In the genomic region with DNA sequence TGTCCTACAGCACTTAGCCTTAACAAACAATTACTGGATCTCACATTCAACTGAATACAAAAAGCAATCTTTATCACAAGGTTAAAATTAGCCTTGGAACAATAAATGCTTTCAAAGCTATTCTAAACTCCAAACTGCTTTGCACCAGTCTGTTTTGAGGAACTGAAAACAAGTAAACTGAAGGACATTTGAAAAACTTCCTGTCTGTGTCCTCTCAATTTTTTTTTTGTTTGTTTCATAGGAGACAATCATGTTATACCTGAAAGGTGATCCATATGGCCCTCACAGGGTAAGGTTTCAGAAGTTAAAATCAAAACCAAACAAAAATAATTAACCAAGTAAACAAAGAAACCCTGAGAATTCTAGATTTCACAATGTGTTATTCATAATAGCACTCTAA, we compare ENCODE assay signal across 9 cellular contexts.
DNase-seq lines count a peak whose midpoint lies in the region; ATAC-seq and TF ChIP-seq lines count a peak whose summit lies in the region.
"Had no signal": no experiment of that assay in that cellular context is flagged by ENCODE, and none has a peak within 500 bp of the region (broad histone marks: within the 10 kb centered on the region; RNA-seq: fewer than 3 reads in every experiment).

No MANE protein-coding gene starts in this region.

- POLR2A ChIA-PET in activated CD4-positive, alpha-beta T cell treated with anti-CD3 and anti-CD28 coated beads for 36 hours (lab: Charles Lee), result no interaction called here

- ATAC-seq in GM18909 (IDR thresholded peaks at IDR 0.05; ENCODE audit: poor library complexity, unreplicated experiment), result peak; percentile 98
- peak; percentile 98 for ATAC-seq in GM21825 (IDR thresholded peaks at IDR 0.05; ENCODE audit: unreplicated experiment)
- ATAC-seq in HG03520 (IDR thresholded peaks at IDR 0.05; ENCODE audit: unreplicated experiment), result peak; percentile 80
- ATAC-seq in left lung, result peak; percentile 32
- ATAC-seq in activated CD4-positive, alpha-beta T cell treated with anti-CD3 and anti-CD28 coated beads for 36 hours, result no peak
- ATAC-seq in gastroesophageal sphincter, result no peak
- ATAC-seq: activated naive CD4-positive, alpha-beta T cell treated with anti-CD3 and anti-CD28 coated beads, Interleukin-2, amount 50 U/mL, for 72 hours had no signal

- TF ChIP-seq EP300 in gastroesophageal sphincter (IDR thresholded peaks at IDR 0.05), result no peak

- TF ChIP-seq CTCF in left lung (IDR thresholded peaks at IDR 0.05) (no peak), gastroesophageal sphincter (IDR thresholded peaks at IDR 0.05) (no peak)

- H3K4me1 ChIP-seq in left lung (no peaks in the 10 kb centered on the region), gastroesophageal sphincter (no peaks in the 10 kb centered on the region)

- no peak overlapping the region for H3K27ac Mint-ChIP-seq in activated CD4-positive, alpha-beta T cell treated with anti-CD3 and anti-CD28 coated beads for 36 hours
- H3K27ac Mint-ChIP-seq in immature natural killer cell, result no peak overlapping the region
- H3K27ac Mint-ChIP-seq: activated naive CD4-positive, alpha-beta T cell treated with anti-CD3 and anti-CD28 coated beads, Interleukin-2, amount 50 U/mL, for 72 hours had no signal

- CTCF ChIA-PET in activated CD4-positive, alpha-beta T cell treated with anti-CD3 and anti-CD28 coated beads for 36 hours (lab: Charles Lee), result interaction anchor here (0.6 to 1.4 kb wide), 2 partner anchors 12 to 234 kb away, joined by 3 read pairs; no protein-coding TSS in a partner anchor

- H3K4me1 Mint-ChIP-seq in activated CD4-positive, alpha-beta T cell treated with anti-CD3 and anti-CD28 coated beads for 36 hours, result no peaks in the 10 kb centered on the region
- no peaks in the 10 kb centered on the region for H3K4me1 Mint-ChIP-seq in immature natural killer cell

- H3K9me3 Mint-ChIP-seq in activated CD4-positive, alpha-beta T cell treated with anti-CD3 and anti-CD28 coated beads for 36 hours (ENCODE audit: low read depth), result peaks cover 3% of the 10 kb centered on the region
- no peaks in the 10 kb centered on the region for H3K9me3 Mint-ChIP-seq in immature natural killer cell

- H3K4me3 ChIP-seq in left lung (no peak overlapping the region), gastroesophageal sphincter (no peak overlapping the region)

- H3K27ac ChIP-seq in left lung (no peak overlapping the region), gastroesophageal sphincter (no peak overlapping the region)

- no peaks in the 10 kb centered on the region for H3K9me3 ChIP-seq in left lung
- H3K9me3 ChIP-seq in gastroesophageal sphincter, result no peaks in the 10 kb centered on the region

- H3K27me3 ChIP-seq in left lung (no peaks in the 10 kb centered on the region), gastroesophageal sphincter (no peaks in the 10 kb centered on the region)

- H3K27me3 Mint-ChIP-seq in activated CD4-positive, alpha-beta T cell treated with anti-CD3 and anti-CD28 coated beads for 36 hours, result no peaks in the 10 kb centered on the region
- no peaks in the 10 kb centered on the region for H3K27me3 Mint-ChIP-seq in immature natural killer cell (ENCODE audit: low read depth in 3 of 3)

- H3K36me3 ChIP-seq in left lung, result peaks cover 0 to 26% of the 10 kb centered on the region in 2 donors
- peaks cover 0 to 9% of the 10 kb centered on the region in 2 donors for H3K36me3 ChIP-seq in gastroesophageal sphincter

- no peak for TF ChIP-seq POLR2A in gastroesophageal sphincter (IDR thresholded peaks at IDR 0.05)

- peaks cover 38% of the 10 kb centered on the region for H3K36me3 Mint-ChIP-seq in activated CD4-positive, alpha-beta T cell treated with anti-CD3 and anti-CD28 coated beads for 36 hours (ENCODE audit: low read depth)
- H3K36me3 Mint-ChIP-seq in immature natural killer cell, result peaks cover 14 to 24% (median 23%) of the 10 kb centered on the region in 3 donors

- DNase-seq in left lung (no peak), immature natural killer cell (no peak)
- no peak for DNase-seq in activated CD4-positive, alpha-beta T cell treated with anti-CD3 and anti-CD28 coated beads for 36 hours
- DNase-seq: stimulated activated CD4-positive, alpha-beta T cell treated with anti-CD3 and anti-CD28 coated beads, Interleukin-1b, Interleukin-23, amount 100 ng/mL, for 48 hours had no signal

- intact Hi-C loops in left lung (cut with DNase I), result no loop called here
- intact Hi-C loops in activated CD4-positive, alpha-beta T cell treated with anti-CD3 and anti-CD28 coated beads for 36 hours (cut with DNase I, micrococcal nuclease), result no loop called here

- H3K4me3 Mint-ChIP-seq in activated CD4-positive, alpha-beta T cell treated with anti-CD3 and anti-CD28 coated beads for 36 hours, result no peak overlapping the region
- H3K4me3 Mint-ChIP-seq in immature natural killer cell, result no peak overlapping the region

Comparison
In these comparisons a context has a peak if more than half of its experiments do, and no peak if none do; other contexts are left out.
1. ATAC-seq: peak in GM18909 (single experiment), GM21825 (single experiment), HG03520 (single experiment) and left lung (single experiment); none in activated CD4-positive, alpha-beta T cell treated with anti-CD3 and anti-CD28 coated beads for 36 hours (single experiment) and gastroesophageal sphincter (single experiment).